ENCODE assay signal across 1 cellular context in genomic region chr7:77766801-77767605, GRCh38.
TF ChIP-seq lines count a peak whose summit lies in the region.

No MANE protein-coding gene starts in this region.

TF ChIP-seq in IMR-90, 13 proteins besides CTCF, POLR2A, EP300 and RAD21 (continued from another document):
- TF ChIP-seq USF2 (IDR thresholded peaks at IDR 0.05; ENCODE audit: low read depth, low read length) (no peak), MXI1 (IDR thresholded peaks at IDR 0.05; ENCODE audit: borderline replicate concordance, low read depth, low read length) (no peak), CHD1 (IDR thresholded peaks at IDR 0.05; ENCODE audit: low read depth, low read length) (no peak), RFX5 (IDR thresholded peaks at IDR 0.05; ENCODE audit: low read depth, low read length) (no peak), BHLHE40 (IDR thresholded peaks at IDR 0.05; ENCODE audit: low read depth, low read length) (no peak), MAFK (IDR thresholded peaks at IDR 0.05; ENCODE audit: low read depth, low read length) (no peak), MAZ (IDR thresholded peaks at IDR 0.05; ENCODE audit: borderline replicate concordance, low read depth, low read length) (no peak), NFE2L2 (IDR thresholded peaks at IDR 0.05; ENCODE audit: low read depth, low read length) (no peak), SMC3 (IDR thresholded peaks at IDR 0.05; ENCODE audit: low read depth, low read length) (no peak), RCOR1 (IDR thresholded peaks at IDR 0.05; ENCODE audit: insufficient replicate concordance, low read length) (no peak), FOS (IDR thresholded peaks at IDR 0.05; ENCODE audit: low read depth, low read length) (no peak)
- TF ChIP-seq, protein P1, sequence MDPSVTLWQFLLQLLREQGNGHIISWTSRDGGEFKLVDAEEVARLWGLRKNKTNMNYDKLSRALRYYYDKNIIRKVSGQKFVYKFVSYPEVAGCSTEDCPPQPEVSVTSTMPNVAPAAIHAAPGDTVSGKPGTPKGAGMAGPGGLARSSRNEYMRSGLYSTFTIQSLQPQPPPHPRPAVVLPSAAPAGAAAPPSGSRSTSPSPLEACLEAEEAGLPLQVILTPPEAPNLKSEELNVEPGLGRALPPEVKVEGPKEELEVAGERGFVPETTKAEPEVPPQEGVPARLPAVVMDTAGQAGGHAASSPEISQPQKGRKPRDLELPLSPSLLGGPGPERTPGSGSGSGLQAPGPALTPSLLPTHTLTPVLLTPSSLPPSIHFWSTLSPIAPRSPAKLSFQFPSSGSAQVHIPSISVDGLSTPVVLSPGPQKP (IDR thresholded peaks at IDR 0.05; ENCODE audit: borderline replicate concordance, low read depth, low read length), result no peak
TF ChIP-seq in IMR-90: peak in this region for 0.
